16 cellular contexts compared by ENCODE assay signal in genomic region chr15:57500979-57501576, GRCh38.
DNase-seq lines count a peak whose midpoint lies in the region; ATAC-seq and TF ChIP-seq lines count a peak whose summit lies in the region.
"Had no signal": no experiment of that assay in that cellular context is flagged by ENCODE, and none has a peak within 500 bp of the region (broad histone marks: within the 10 kb centered on the region; RNA-seq: fewer than 3 reads in every experiment).

No MANE protein-coding gene starts in this region.

- DNase-seq in AG08395 (ENCODE audit: low spot score): peak; percentile 69
- peak; percentile 38 for DNase-seq in HT1080 (ENCODE audit: low read depth)
- peak; percentile 11 for DNase-seq in dermis blood vessel endothelial cell
- DNase-seq in mucosa of descending colon: no peak
- DNase-seq: activated T-cell treated with anti-CD3 and anti-CD28 coated beads, Interleukin-2, amount 50 U/mL, for 4 hours; amygdala; effector CD8-positive, alpha-beta T cell; lower lobe of right lung; NCI-H2107; stimulated activated CD4-positive, alpha-beta T cell treated with anti-CD3 and anti-CD28 coated beads, Interleukin-15, amount 100 ng/mL, for 24 hours; stimulated activated CD8-positive, alpha-beta memory T cell treated with anti-CD3 and anti-CD28 coated beads, Interleukin-4, amount 100 ng/mL, for 48 hours had no signal

- H3K9me3 ChIP-seq in mucosa of descending colon: no peaks in the 10 kb centered on the region
- H3K9me3 ChIP-seq: BLaER1, lower lobe of right lung had no signal

- H3K27me3 Mint-ChIP-seq in nephron (ENCODE audit: low read depth): no peaks in the 10 kb centered on the region

- H3K9me3 Mint-ChIP-seq in nephron: no peaks in the 10 kb centered on the region
- H3K9me3 Mint-ChIP-seq: activated T-cell treated with anti-CD3 and anti-CD28 coated beads, Interleukin-2, amount 50 U/mL, for 4 hours had no signal

- peak overlapping the region; percentile 58 to 87 (median 68) for H3K27ac Mint-ChIP-seq in nephron

- no peaks in the 10 kb centered on the region for H3K36me3 ChIP-seq in mucosa of descending colon (ENCODE audit: low read depth)
- H3K36me3 ChIP-seq: BLaER1, lower lobe of right lung had no signal

- H3K4me3 ChIP-seq in mucosa of descending colon: no peak overlapping the region
- H3K4me3 ChIP-seq: BLaER1, lower lobe of right lung had no signal

- intact Hi-C loops in mucosa of descending colon (cut with DNase I, micrococcal nuclease): no loop called here

- no peak overlapping the region for H3K4me3 Mint-ChIP-seq in nephron
- H3K4me3 Mint-ChIP-seq: activated T-cell treated with anti-CD3 and anti-CD28 coated beads, Interleukin-2, amount 50 U/mL, for 4 hours had no signal

- no peak for ATAC-seq in mucosa of descending colon
- no peak for ATAC-seq in GM21737 (IDR thresholded peaks at IDR 0.05; ENCODE audit: unreplicated experiment)
- ATAC-seq in HG03432 (IDR thresholded peaks at IDR 0.05; ENCODE audit: unreplicated experiment): no peak
- no peak for ATAC-seq in GM21528 (IDR thresholded peaks at IDR 0.05; ENCODE audit: low FRiP score, unreplicated experiment)
- ATAC-seq: activated T-cell treated with anti-CD3 and anti-CD28 coated beads, Interleukin-2, amount 50 U/mL, for 4 hours; lower lobe of right lung had no signal

- peaks cover 48% of the 10 kb centered on the region for H3K4me1 Mint-ChIP-seq in nephron

- no peaks in the 10 kb centered on the region for H3K36me3 Mint-ChIP-seq in nephron (ENCODE audit: low read depth)

- no peak for TF ChIP-seq CTCF in nephron (IDR thresholded peaks at IDR 0.05; ENCODE audit: unreplicated experiment in 3 of 3)
- no peak for TF ChIP-seq CTCF in mucosa of descending colon (IDR thresholded peaks at IDR 0.05)

- peaks cover 20% of the 10 kb centered on the region for H3K4me1 ChIP-seq in mucosa of descending colon (ENCODE audit: low read depth)
- H3K4me1 ChIP-seq: BLaER1 had no signal

Comparison
In these comparisons a context has a peak if more than half of its experiments do, and no peak if none do; other contexts are left out.
1. DNase-seq: peak in AG08395 (single experiment), HT1080 (single experiment) and dermis blood vessel endothelial cell (single experiment); none in mucosa of descending colon (0 of 3).